ENCODE assay signal across 9 cellular contexts in the genomic region with DNA sequence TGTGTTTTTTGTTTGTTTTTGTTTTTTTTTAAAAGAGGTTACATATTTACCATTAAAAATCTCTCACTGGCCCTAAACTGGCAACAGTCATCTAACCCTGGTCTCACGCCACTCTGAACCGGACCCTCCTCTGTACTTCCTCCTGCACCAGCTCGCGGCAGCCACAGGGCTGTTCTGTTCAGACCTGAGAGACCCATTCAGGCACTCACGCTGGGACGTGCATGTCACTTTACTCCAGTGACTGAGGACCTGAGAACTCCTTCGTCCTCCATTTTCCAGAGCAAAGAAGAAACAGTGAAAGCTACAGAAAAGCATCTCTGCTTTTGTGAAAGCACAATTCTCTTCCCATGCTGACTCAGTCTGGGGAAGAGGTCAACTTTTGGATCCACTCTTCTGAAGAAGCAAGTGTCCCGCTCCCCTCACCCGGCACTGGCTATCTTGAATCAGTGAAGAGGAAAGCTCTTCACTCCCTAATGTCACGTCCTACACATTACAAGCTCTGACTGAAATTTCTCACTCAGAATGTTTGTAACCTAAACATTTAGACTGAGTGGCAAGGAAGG. TPM values are rescaled to one million over a fixed set of nuclear protein-coding genes. Genes with fewer than 3 reads are reported as not detected.
A peak's percentile ranks its signal among the peaks of the same experiment; 100 is the strongest.
DNase-seq lines count a peak whose midpoint lies in the region; ATAC-seq, FAIRE-seq and TF ChIP-seq lines count a peak whose summit lies in the region.
"Had no signal": no experiment of that assay in that cellular context is flagged by ENCODE, and none has a peak within 500 bp of the region (broad histone marks: within the 10 kb centered on the region; RNA-seq: fewer than 3 reads in every experiment).

No MANE protein-coding gene starts in this region.

- H3K27me3 ChIP-seq in liver (ENCODE audit: control insufficient read depth in 4 of 4, insufficient read depth in 4 of 4, low read length in 3 of 4) (no peaks in the 10 kb centered on the region), HepG2 (ENCODE audit: control insufficient read depth in 1 of 2, insufficient read depth in 2 of 2, low read length in 2 of 2) (no peaks in the 10 kb centered on the region), brain microvascular endothelial cell (replicated peaks) (no peaks in the 10 kb centered on the region), neutrophil (no peaks in the 10 kb centered on the region), PC-9 (ENCODE audit: insufficient read depth, low read depth) (no peaks in the 10 kb centered on the region)
- H3K27me3 ChIP-seq: pancreas had no signal

- peaks cover 35% of the 10 kb centered on the region for H3K79me2 ChIP-seq in HepG2 (ENCODE audit: insufficient read depth, low read length)
- peaks cover 93% of the 10 kb centered on the region for H3K79me2 ChIP-seq in PC-9 (ENCODE audit: low read depth)

- H3F3A ChIP-seq in PC-9 (ENCODE audit: insufficient read depth, low read depth) = peaks cover 32% of the 10 kb centered on the region

- no peaks in the 10 kb centered on the region for H3K9me2 ChIP-seq in PC-9 (ENCODE audit: insufficient read depth)

- CTCF ChIA-PET in HepG2 (lab: Yijun Ruan, JAX; ENCODE audit: low intra/inter-chr PET ratio, low total read pairs) = no interaction called here
- CTCF ChIA-PET in PC-9 (lab: Charles Lee) = no interaction called here

- FAIRE-seq in HepG2 (lab: Jason Lieb, UNC) = no peak
- FAIRE-seq: pancreas had no signal

- H4K20me1 ChIP-seq in HepG2 (ENCODE audit: insufficient read depth, low read length) (peaks cover 15% of the 10 kb centered on the region; the same call in 1 of the 2 replicates), PC-9 (ENCODE audit: insufficient read depth) (peaks cover 34% of the 10 kb centered on the region; the same call in 1 of the 2 replicates)

- BruUV-seq in HepG2 (replicated peaks; lab: Mats Ljungman, UMichigan) (no TSS peak), PC-9 (replicated peaks; lab: Mats Ljungman, UMichigan) (no TSS peak)

- no peak for ATAC-seq in HepG2
- peak; percentile 36 for ATAC-seq in HG03565 (IDR thresholded peaks at IDR 0.05; ENCODE audit: unreplicated experiment)

- H3K4me1 ChIP-seq in liver (ENCODE audit: control insufficient read depth in 4 of 4, insufficient read depth in 4 of 4, low read length in 3 of 4) (peaks cover 4 to 22% (median 8%) of the 10 kb centered on the region in 4 donors), HepG2 (ENCODE audit: insufficient read depth, low read length) (peaks cover 22% of the 10 kb centered on the region), neutrophil (ENCODE audit: control insufficient read depth in 1 of 2, insufficient read depth in 1 of 2, low read depth in 1 of 2, low read length in 1 of 2) (peaks cover 82 to 93% of the 10 kb centered on the region in 2 experiments), PC-9 (replicated peaks; ENCODE audit: insufficient read depth) (peaks cover 41% of the 10 kb centered on the region)

- TF ChIP-seq CTCF in liver (IDR thresholded peaks at IDR 0.05; ENCODE audit: low read depth, low read length, missing input control) = no peak
- no peak for TF ChIP-seq CTCF in HepG2 (CRISPR knock-in tag; IDR thresholded peaks at IDR 0.05)
- no peak for TF ChIP-seq CTCF in brain microvascular endothelial cell (IDR thresholded peaks at IDR 0.05; ENCODE audit: low read depth, low read length, missing control alignments)
- peak; percentile 86 for TF ChIP-seq CTCF in neutrophil (IDR thresholded peaks at IDR 0.05)
- no peak for TF ChIP-seq CTCF in PC-9 (conservative IDR thresholded peaks at IDR 0.05)

- H3K4me2 ChIP-seq in HepG2 (ENCODE audit: low read depth, low read length) = no peak overlapping the region
- no peak overlapping the region for H3K4me2 ChIP-seq in PC-9

- in situ Hi-C loops in HepG2 (cut with HindIII; ENCODE audit: extremely low pct_ligation_motif_present, low pct_unique_long_range_greater_than_20kb) (no loop called here), brain microvascular endothelial cell (cut with HindIII; ENCODE audit: low pct_ligation_motif_present, low sequenced_read_pairs) (no loop called here)

- intact Hi-C loops in HepG2 (cut with micrococcal nuclease; ENCODE audit: unreplicated experiment) (no loop called here), PC-9 (cut with micrococcal nuclease; ENCODE audit: unreplicated experiment) (loop anchor here (10.0 kb wide), 1 partner anchor 153 kb away; a partner anchor contains a TSS)

- H3K9ac ChIP-seq in liver (ENCODE audit: low read depth in 1 of 2, low read length in 2 of 2) (no peak overlapping the region), HepG2 (ENCODE audit: insufficient read depth, low read depth, low read length) (no peak overlapping the region)

- peak overlapping the region; percentile 66 to 83 for H3K27ac ChIP-seq in liver (ENCODE audit: low read depth in 1 of 2, low read length in 2 of 2)
- no peak overlapping the region for H3K27ac ChIP-seq in HepG2 (ENCODE audit: extremely low read length, insufficient read depth, low read length)
- H3K27ac ChIP-seq in brain microvascular endothelial cell = peak overlapping the region; percentile 52
- peak overlapping the region; percentile 100 for H3K27ac ChIP-seq in neutrophil
- H3K27ac ChIP-seq in PC-9 = no peak overlapping the region; the same call in 1 of the 2 replicates

- H2AFZ ChIP-seq in HepG2 (ENCODE audit: low read length) = no peak overlapping the region
- H2AFZ ChIP-seq in PC-9 = no peak overlapping the region

- POLR2A ChIA-PET in HepG2 (lab: Yijun Ruan, JAX) = interaction anchor here (1.8 kb wide), 1 partner anchor 25 kb away, joined by 4 read pairs; a partner anchor contains a TSS
- POLR2A ChIA-PET in PC-9 (lab: Charles Lee; ENCODE audit: unreplicated experiment) = no interaction called here

- no peak for DNase-seq in HepG2 (ENCODE audit: low spot score)
- DNase-seq in brain microvascular endothelial cell = no peak
- DNase-seq in NCI-H1694 treated with DMSO at 0.1 percent for 48 hours (lab: John Stamatoyannopoulos, UW) = no peak
- DNase-seq in PC-9 = no peak
- DNase-seq in DMS53 treated with DMSO at 0.1 percent for 48 hours (lab: John Stamatoyannopoulos, UW; ENCODE audit: unreplicated experiment) = no peak
- DNase-seq: pancreas had no signal

- H3K36me3 ChIP-seq in liver (ENCODE audit: control insufficient read depth in 4 of 4, insufficient read depth in 3 of 4, low read depth in 1 of 4, low read length in 3 of 4) = peaks cover 0 to under 1% (median 0%) of the 10 kb centered on the region in 4 donors
- H3K36me3 ChIP-seq in HepG2 (replicated peaks in 1 of 2; ENCODE audit: control insufficient read depth in 1 of 2, insufficient read depth in 2 of 2, low read length in 2 of 2) = peaks cover 2 to 25% of the 10 kb centered on the region in 2 experiments; a peak in 3 of 5 replicates
- no peaks in the 10 kb centered on the region for H3K36me3 ChIP-seq in brain microvascular endothelial cell (replicated peaks)
- H3K36me3 ChIP-seq in neutrophil = peaks cover 26% of the 10 kb centered on the region
- peaks cover 6% of the 10 kb centered on the region; the same call in 1 of the 2 replicates for H3K36me3 ChIP-seq in PC-9 (ENCODE audit: low read depth)
- H3K36me3 ChIP-seq: pancreas had no signal

- TF ChIP-seq RAD21 in liver (IDR thresholded peaks at IDR 0.05) (no peak), HepG2 (CRISPR knock-in tag; IDR thresholded peaks at IDR 0.05) (no peak)

- no peaks in the 10 kb centered on the region for H3K9me3 ChIP-seq in liver (ENCODE audit: control insufficient read depth in 4 of 4, low read length in 3 of 4)
- H3K9me3 ChIP-seq in HepG2 (ENCODE audit: low read length) = no peaks in the 10 kb centered on the region
- H3K9me3 ChIP-seq in neutrophil = no peaks in the 10 kb centered on the region
- H3K9me3 ChIP-seq in PC-9 (ENCODE audit: insufficient read depth, low read depth) = no peaks in the 10 kb centered on the region
- H3K9me3 ChIP-seq: pancreas had no signal

- no peak for TF ChIP-seq EP300 in HepG2 (IDR thresholded peaks at IDR 0.05; ENCODE audit: low read depth in 2 of 2, low read length in 2 of 2)
- no peak for TF ChIP-seq EP300 in HepG2 (CRISPR knock-in tag; IDR thresholded peaks at IDR 0.05; ENCODE audit: borderline replicate concordance)

- TF ChIP-seq POLR2A in HepG2 (IDR thresholded peaks at IDR 0.05; ENCODE audit: insufficient read depth in 1 of 2, low read depth in 2 of 2, low read length in 2 of 2) = no peak

- 77% methylated on average over 10 of the region's 10 CpGs for WGBS in liver
- WGBS in HepG2 (ENCODE audit: low lambda C conversion rate) = over 99% methylated on average over 10 of the region's 10 CpGs

- H3K4me3 ChIP-seq in liver (ENCODE audit: low read depth in 1 of 3, low read length in 3 of 3) (no peak overlapping the region), HepG2 (replicated peaks in 1 of 3; ENCODE audit: insufficient read depth in 1 of 3, low read depth in 2 of 3, low read length in 3 of 3) (no peak overlapping the region), brain microvascular endothelial cell (ENCODE audit: low read depth, low read length) (no peak overlapping the region), neutrophil (ENCODE audit: low read depth in 1 of 2, low read length in 1 of 2) (peak overlapping the region; percentile 88 to 98), PC-9 (no peak overlapping the region)

RNA-seq across cellular contexts. Expression of a gene that starts 24.6 kb away (rescaled TPM):
- total RNA-seq in liver (10 to 100 TPM; 24.3 to 28.3 TPM), HepG2 (2016; rRNA removed; fragmentation: Illumina TruSeq; extraction: Trizol) (30.0 and 47.7 TPM in 2 replicates), PC-9 (2021) (46.4 and 46.8 TPM in 2 replicates)
- polyA plus RNA-seq in liver (10 to 100 TPM; 14.7 to 16.5 TPM), HepG2 (2011; rRNA removed) (30.1 and 38.6 TPM in 2 replicates)
- total RNA-seq in HepG2 (2016; cell fraction: cytosol; rRNA removed; fragmentation: Illumina TruSeq; extraction: Trizol; ENCODE audit: low read depth) = 8.9 and 9.7 TPM in 2 replicates
- 26.3 and 48.8 TPM in 2 replicates for total RNA-seq in HepG2 (2016; cell fraction: insoluble cytoplasmic fraction; rRNA removed; fragmentation: Illumina TruSeq; extraction: Trizol)
- 21.3 and 21.7 TPM in 2 replicates for total RNA-seq in HepG2 (2016; cell fraction: membrane; rRNA removed; fragmentation: Illumina TruSeq; extraction: Trizol)
- 39.3 and 43.4 TPM in 2 replicates for total RNA-seq in HepG2 (2016; cell fraction: nucleus; rRNA removed; fragmentation: Illumina TruSeq; extraction: Trizol)
- 27.5 and 28.8 TPM in 2 replicates for polyA plus RNA-seq in HepG2 (2011; cell fraction: cytosol; rRNA removed)
- polyA plus RNA-seq in HepG2 (2011; cell fraction: nucleus; rRNA removed) = 96.1 and 99.7 TPM in 2 replicates
- 21.9 and 29.8 TPM in 2 replicates for polyA plus RNA-seq in HepG2 (2012)
- 7.1 and 8.1 TPM in 2 replicates for polyA plus RNA-seq in HepG2 (2016; cell fraction: cytosol; fragmentation: Illumina TruSeq; extraction: Trizol; ENCODE audit: low read depth)
- polyA plus RNA-seq in HepG2 (2016; cell fraction: insoluble cytoplasmic fraction; fragmentation: Illumina TruSeq; extraction: Trizol; ENCODE audit: low read depth) = 25.8 and 29.7 TPM in 2 replicates
- polyA plus RNA-seq in HepG2 (2016; cell fraction: membrane; fragmentation: Illumina TruSeq; extraction: Trizol; ENCODE audit: low read depth) = 14.7 and 16.1 TPM in 2 replicates
- 78.0 and 82.4 TPM in 2 replicates for polyA plus RNA-seq in HepG2 (2016; cell fraction: nucleus; fragmentation: Illumina TruSeq; extraction: Trizol; ENCODE audit: insufficient read depth, low read depth)
- 24.4 and 42.4 TPM in 2 replicates for polyA minus RNA-seq in HepG2 (2011; rRNA and poly(A)+ RNA removed; ENCODE audit: low replicate concordance)
- 13.1 and 16.7 TPM in 2 replicates for polyA minus RNA-seq in HepG2 (2011; cell fraction: cytosol; rRNA and poly(A)+ RNA removed)
- 18.4 and 22.0 TPM in 2 replicates for polyA minus RNA-seq in HepG2 (2011; cell fraction: nucleus; rRNA and poly(A)+ RNA removed)

Comparison
In these comparisons a context has a peak if more than half of its experiments do, and no peak if none do; other contexts are left out.
1. H3K27ac ChIP-seq: peak in liver (2 of 2), brain microvascular endothelial cell (single experiment) and neutrophil (single experiment); none in HepG2 (single experiment) and PC-9 (single experiment).
2. H3K4me3 ChIP-seq: peak in neutrophil (2 of 2); none in liver (0 of 3), HepG2 (0 of 3), brain microvascular endothelial cell (single experiment) and PC-9 (single experiment).